Comparison of ENCODE assay signal across 8 cellular contexts in genomic region chr12:50283230-50283923, GRCh38. TPM values are rescaled to one million over a fixed set of nuclear protein-coding genes. Genes with fewer than 3 reads are reported as not detected.
DNase-seq lines count a peak whose midpoint lies in the region; ATAC-seq and TF ChIP-seq lines count a peak whose summit lies in the region.

TSS of gene LIMA1 (minus strand) at chr12:50283520. CDS start at chr12:50248751, 34,769 bp downstream.

- TF ChIP-seq CTCF in PC-3 (conservative IDR thresholded peaks at IDR 0.05; ENCODE audit: low read depth, low read length) (no peak), epithelial cell of proximal tubule (conservative IDR thresholded peaks at IDR 0.05; ENCODE audit: low read depth, low read length) (no peak)

- no peaks in the 10 kb centered on the region for H3K9me3 Mint-ChIP-seq in IgD-negative memory B cell

- POLR2A ChIA-PET in PC-3 (lab: Charles Lee; ENCODE audit: unreplicated experiment): interaction anchor here (0.6 to 1.3 kb wide), 6 partner anchors 27 to 1100 kb away, joined by 3 to 6 read pairs (median 3); no protein-coding TSS in a partner anchor

- no TSS peak for BruUV-seq in PC-3 (replicated peaks; lab: Mats Ljungman, UMichigan)

- H3K27me3 Mint-ChIP-seq in IgD-negative memory B cell: peaks cover 3% of the 10 kb centered on the region

- peaks cover 26% of the 10 kb centered on the region for H3K4me1 ChIP-seq in PC-3 (ENCODE audit: insufficient read depth, low read length)

- ATAC-seq in GM21528 (IDR thresholded peaks at IDR 0.05; ENCODE audit: low FRiP score, unreplicated experiment): peak; percentile 86
- peak; percentile 94 for ATAC-seq in PC-3

- no peaks in the 10 kb centered on the region for H3K9me2 ChIP-seq in PC-3 (replicated peaks; ENCODE audit: low read length)

- H3K9me3 ChIP-seq in PC-3 (ENCODE audit: low read length): no peaks in the 10 kb centered on the region

- peaks cover 5 to 13% (median 8%) of the 10 kb centered on the region in 3 donors for H3K4me1 Mint-ChIP-seq in IgD-negative memory B cell

- peak within 1 kb of the TSS; percentile 53 for H3K27ac ChIP-seq in PC-3 (ENCODE audit: low read length)

- peak; percentile 99 for DNase-seq in D341Med (ENCODE audit: low spot score)
- peak; percentile 96 for DNase-seq in PC-3
- DNase-seq in activated T-cell treated with anti-CD3 and anti-CD28 coated beads for 48 hours (ENCODE audit: low read depth): peak; percentile 96
- no peak for DNase-seq in epithelial cell of proximal tubule (ENCODE audit: low read depth)
- DNase-seq in mucosa of gallbladder (ENCODE audit: low spot score): peak; percentile 93
- peak; percentile 79 to 83 for DNase-seq in stimulated activated CD8-positive, alpha-beta memory T cell treated with anti-CD3 and anti-CD28 coated beads, Interleukin-4, amount 100 ng/mL, for 4 hours (ENCODE audit: low read depth in 2 of 2, low spot score in 1 of 2)

- H3K4me2 ChIP-seq in PC-3 (ENCODE audit: low read length): peak within 1 kb of the TSS; percentile 89

- peak within 1 kb of the TSS; percentile 79 for H3K9ac ChIP-seq in PC-3 (ENCODE audit: low read length)

- H3F3A ChIP-seq in PC-3 (ENCODE audit: low read length, unreplicated experiment): no peaks in the 10 kb centered on the region

- H4K20me1 ChIP-seq in PC-3 (ENCODE audit: low read length): no peaks in the 10 kb centered on the region

- peak within 1 kb of the TSS; percentile 76 to 97 (median 93) for H3K4me3 Mint-ChIP-seq in IgD-negative memory B cell

- peak within 1 kb of the TSS; percentile 93 for H3K4me3 ChIP-seq in PC-3 (ENCODE audit: low read length)
- peak within 1 kb of the TSS; percentile 99 for H3K4me3 ChIP-seq in epithelial cell of proximal tubule (ENCODE audit: low read depth, low read length)

- CTCF ChIA-PET in PC-3 (lab: Charles Lee): interaction anchor here (0.5 to 0.6 kb wide), 2 partner anchors 73 to 170 kb away, joined by 3 to 4 read pairs; no protein-coding TSS in a partner anchor

- no peaks in the 10 kb centered on the region for H3K27me3 ChIP-seq in PC-3 (ENCODE audit: low read length)

- intact Hi-C loops in PC-3 (cut with micrococcal nuclease): loop anchor here (2.0 kb wide), 1 partner anchor 29 kb away; no protein-coding TSS in a partner anchor

- peaks cover 1% of the 10 kb centered on the region for H3K36me3 Mint-ChIP-seq in IgD-negative memory B cell

- no peaks in the 10 kb centered on the region for H3K36me3 ChIP-seq in PC-3 (ENCODE audit: low read depth, low read length)

- peak within 1 kb of the TSS; percentile 48 to 89 (median 62) for H3K27ac Mint-ChIP-seq in IgD-negative memory B cell

- H2AFZ ChIP-seq in PC-3 (ENCODE audit: low read length): peak within 1 kb of the TSS; percentile 81

- peaks cover 51% of the 10 kb centered on the region for H3K79me2 ChIP-seq in PC-3 (ENCODE audit: low read length)

RNA-seq across cellular contexts. Expression of gene LIMA1, which starts in this region (rescaled TPM):
- 1.5 TPM for polyA plus RNA-seq in IgD-negative memory B cell
- total RNA-seq in PC-3 (2014; rRNA removed): 45.1 and 58.2 TPM in 2 replicates
- 67.7 and 101 TPM in 2 replicates for total RNA-seq in epithelial cell of proximal tubule
- total RNA-seq in mucosa of gallbladder: 117 TPM
